ENCODE assay signal across 9 cellular contexts in the genomic region with DNA sequence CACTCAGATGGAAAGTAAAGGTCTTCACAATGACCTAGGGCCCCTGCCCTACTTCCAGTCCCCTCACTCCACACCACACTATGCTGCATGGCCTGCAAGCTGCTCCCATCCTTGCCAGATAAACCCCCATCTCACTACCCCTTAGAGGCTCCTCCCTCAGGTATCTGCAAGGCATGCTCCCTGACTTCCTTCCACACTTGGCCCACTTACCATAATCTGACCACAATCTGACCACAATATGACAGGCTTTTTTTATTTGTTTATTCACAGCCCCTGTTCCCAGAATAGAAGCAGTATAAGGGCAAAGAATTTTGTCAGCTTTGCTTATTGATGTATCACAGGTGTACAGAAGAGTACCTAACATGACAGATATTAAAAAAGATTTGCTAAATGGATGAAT.
DNase-seq lines count a peak whose midpoint lies in the region; ATAC-seq and TF ChIP-seq lines count a peak whose summit lies in the region.
"Had no signal": no experiment of that assay in that cellular context is flagged by ENCODE, and none has a peak within 500 bp of the region (broad histone marks: within the 10 kb centered on the region; RNA-seq: fewer than 3 reads in every experiment).

No MANE protein-coding gene starts in this region.

- DNase-seq in Kasumi-1 (lab: John Stamatoyannopoulos, UW) (peak; percentile 20 to 23), lung (ENCODE audit: low spot score) (no peak), adrenal gland (no peak), GM13976 (ENCODE audit: low spot score) (no peak)
- DNase-seq in activated T-cell treated with anti-CD3 and anti-CD28 coated beads, Interleukin-2, amount 50 U/mL, for 72 hours = peak in 1 of 2 donors; percentile 14

- H3K4me1 ChIP-seq in lung (ENCODE audit: control insufficient read depth in 2 of 2, insufficient read depth in 2 of 2, low read length in 2 of 2) (peaks cover 8 to 52% of the 10 kb centered on the region in 2 donors), adrenal gland (replicated peaks in 1 of 2) (peaks cover 0 to 23% of the 10 kb centered on the region in 2 donors)

- peak overlapping the region; percentile 46 to 54 for H3K4me3 Mint-ChIP-seq in activated T-cell treated with anti-CD3 and anti-CD28 coated beads, Interleukin-2, amount 50 U/mL, for 72 hours

- intact Hi-C loops in adrenal gland (cut with DNase I) = no loop called here

- peaks cover 50% of the 10 kb centered on the region for H3K4me1 Mint-ChIP-seq in activated T-cell treated with anti-CD3 and anti-CD28 coated beads, Interleukin-2, amount 50 U/mL, for 72 hours (ENCODE audit: low read depth)

- peak overlapping the region; percentile 58 for H3K27ac Mint-ChIP-seq in activated T-cell treated with anti-CD3 and anti-CD28 coated beads, Interleukin-2, amount 50 U/mL, for 72 hours

- ATAC-seq in GM19452 (IDR thresholded peaks at IDR 0.05; ENCODE audit: unreplicated experiment) = peak; percentile 27
- ATAC-seq in activated T-cell treated with anti-CD3 and anti-CD28 coated beads, Interleukin-2, amount 50 U/mL, for 72 hours (replicated peaks in 1 of 2) = peak; percentile 82 to 83
- ATAC-seq in lung (ENCODE audit: insufficient read depth, low FRiP score) = no peak
- no peak for ATAC-seq in HG03520 (IDR thresholded peaks at IDR 0.05; ENCODE audit: unreplicated experiment)
- no peak for ATAC-seq in HG03039 (IDR thresholded peaks at IDR 0.05; ENCODE audit: unreplicated experiment)

- H3K9me3 ChIP-seq in lung (ENCODE audit: control insufficient read depth in 2 of 2, insufficient read depth in 1 of 2, low read length in 1 of 2) (no peaks in the 10 kb centered on the region), adrenal gland (replicated peaks in 1 of 3) (no peaks in the 10 kb centered on the region)

- H3K27ac ChIP-seq in lung (ENCODE audit: low read depth in 1 of 2, low read length in 1 of 2) (peak overlapping the region; percentile 10 to 95), adrenal gland (no peak overlapping the region)
- H3K27ac ChIP-seq: SK-N-MC had no signal

- in situ Hi-C loops in GM13976 (cut with MboI; ENCODE audit: low sequenced_read_pairs, unreplicated experiment) = no loop called here

- H3K27me3 Mint-ChIP-seq in activated T-cell treated with anti-CD3 and anti-CD28 coated beads, Interleukin-2, amount 50 U/mL, for 72 hours (ENCODE audit: low read depth) = no peaks in the 10 kb centered on the region

- H3K36me3 ChIP-seq in lung (ENCODE audit: control insufficient read depth in 2 of 2, insufficient read depth in 2 of 2, low read length in 2 of 2) = no peaks in the 10 kb centered on the region
- no peaks in the 10 kb centered on the region for H3K36me3 ChIP-seq in adrenal gland (replicated peaks in 1 of 2)

- no peak overlapping the region for H3K4me3 ChIP-seq in lung
- no peak overlapping the region for H3K4me3 ChIP-seq in adrenal gland
- H3K4me3 ChIP-seq: SK-N-MC had no signal

- peaks cover 2 to 4% of the 10 kb centered on the region in 2 donors for H3K36me3 Mint-ChIP-seq in activated T-cell treated with anti-CD3 and anti-CD28 coated beads, Interleukin-2, amount 50 U/mL, for 72 hours (ENCODE audit: insufficient read depth in 2 of 2)

- no peak for TF ChIP-seq CTCF in lung (IDR thresholded peaks at IDR 0.05; ENCODE audit: control extremely low read depth, extremely low read depth)
- TF ChIP-seq CTCF in adrenal gland (IDR thresholded peaks at IDR 0.05) = no peak
- TF ChIP-seq CTCF in GM13976 (IDR thresholded peaks at IDR 0.05; ENCODE audit: borderline replicate concordance, control extremely low read depth, extremely low read depth, insufficient read depth, missing control alignments) = no peak

- H3K9me3 Mint-ChIP-seq in activated T-cell treated with anti-CD3 and anti-CD28 coated beads, Interleukin-2, amount 50 U/mL, for 72 hours = no peaks in the 10 kb centered on the region

- no peaks in the 10 kb centered on the region for H3K27me3 ChIP-seq in lung (ENCODE audit: control insufficient read depth, insufficient read depth)
- no peaks in the 10 kb centered on the region for H3K27me3 ChIP-seq in adrenal gland

- no peak for TF ChIP-seq POLR2A in adrenal gland (IDR thresholded peaks at IDR 0.05)

Comparison
In these comparisons a context has a peak if more than half of its experiments do, and no peak if none do; other contexts are left out.
1. ATAC-seq: peak in GM19452 (single experiment) and activated T-cell treated with anti-CD3 and anti-CD28 coated beads, Interleukin-2, amount 50 U/mL, for 72 hours (2 of 2); none in lung (single experiment), HG03520 (single experiment) and HG03039 (single experiment).
2. DNase-seq: peak in Kasumi-1 (2 of 2); none in lung (single experiment), adrenal gland (0 of 7) and GM13976 (single experiment).
3. H3K27ac ChIP-seq: peak in lung (2 of 2); none in adrenal gland (0 of 5).